ENCODE assay signal across 22 cellular contexts in genomic region chr16:85441189-85441889, GRCh38.
DNase-seq lines count a peak whose midpoint lies in the region; TF ChIP-seq lines count a peak whose summit lies in the region.
"Had no signal": no experiment of that assay in that cellular context is flagged by ENCODE, and none has a peak within 500 bp of the region (broad histone marks: within the 10 kb centered on the region; RNA-seq: fewer than 3 reads in every experiment).

No MANE protein-coding gene starts in this region.

- H3K27ac ChIP-seq in neural progenitor cell = no peak overlapping the region
- no peak overlapping the region for H3K27ac ChIP-seq in osteoblast (ENCODE audit: low read depth, low read length)
- H3K27ac ChIP-seq: body of pancreas, suprapubic skin had no signal

- H3F3A ChIP-seq in neural progenitor cell (ENCODE audit: low read depth) = peaks cover 25% of the 10 kb centered on the region

- H3K4me1 ChIP-seq in neural progenitor cell = peaks cover 39% of the 10 kb centered on the region
- peaks cover 9% of the 10 kb centered on the region for H3K4me1 ChIP-seq in osteoblast (ENCODE audit: insufficient read depth, low read length)

- H3K4me3 Mint-ChIP-seq in neural progenitor cell = no peak overlapping the region
- H3K4me3 Mint-ChIP-seq: memory B cell had no signal

- H3K9ac ChIP-seq in neural progenitor cell = no peak overlapping the region

- H3K4me1 Mint-ChIP-seq in neural progenitor cell = peaks cover 53% of the 10 kb centered on the region
- H3K4me1 Mint-ChIP-seq: memory B cell had no signal

- H3K4me2 ChIP-seq in neural progenitor cell = no peak overlapping the region
- H3K4me2 ChIP-seq in osteoblast (ENCODE audit: insufficient read depth, low read length) = no peak overlapping the region

- no peaks in the 10 kb centered on the region for H3K9me3 Mint-ChIP-seq in neural progenitor cell
- H3K9me3 Mint-ChIP-seq: activated naive CD4-positive, alpha-beta T cell treated with anti-CD3 and anti-CD28 coated beads, Interleukin-2, amount 50 U/mL, for 72 hours; memory B cell had no signal

- peaks cover 23% of the 10 kb centered on the region for H4K20me1 ChIP-seq in neural progenitor cell (ENCODE audit: low read depth)
- peaks cover 34% of the 10 kb centered on the region for H4K20me1 ChIP-seq in osteoblast (ENCODE audit: insufficient read depth, low read length)

- H3K27me3 ChIP-seq in neural progenitor cell = peaks cover 32% of the 10 kb centered on the region
- H3K27me3 ChIP-seq in osteoblast (ENCODE audit: insufficient read depth, low read length) = no peaks in the 10 kb centered on the region
- H3K27me3 ChIP-seq: body of pancreas, suprapubic skin had no signal

- no peaks in the 10 kb centered on the region for H3K36me3 Mint-ChIP-seq in neural progenitor cell
- H3K36me3 Mint-ChIP-seq: activated naive CD4-positive, alpha-beta T cell treated with anti-CD3 and anti-CD28 coated beads, Interleukin-2, amount 50 U/mL, for 72 hours; memory B cell had no signal

- TF ChIP-seq CTCF in GM12874 (IDR thresholded peaks at IDR 0.05; ENCODE audit: insufficient read depth, low read depth, low read length) (0 out of 2 replicates have a peak, but pooled peaks have one; percentile 5), LNCaP clone FGC (IDR thresholded peaks at IDR 0.05; ENCODE audit: control insufficient read depth, extremely low read depth, insufficient read depth) (peak; percentile 31), neural progenitor cell (IDR thresholded peaks at IDR 0.05) (peak; percentile 25), osteoblast (IDR thresholded peaks at IDR 0.05; ENCODE audit: extremely low read depth, low read depth, low read length) (no peak)

- H2AFZ ChIP-seq in neural progenitor cell (replicated peaks) (no peak overlapping the region), osteoblast (ENCODE audit: low read length) (no peak overlapping the region)

- H3K79me2 ChIP-seq in neural progenitor cell (ENCODE audit: low read depth) = no peaks in the 10 kb centered on the region
- H3K79me2 ChIP-seq in osteoblast (ENCODE audit: insufficient read depth, low read length) = no peaks in the 10 kb centered on the region

- no peaks in the 10 kb centered on the region for H3K9me3 ChIP-seq in neural progenitor cell (ENCODE audit: low read depth)
- no peaks in the 10 kb centered on the region for H3K9me3 ChIP-seq in osteoblast (ENCODE audit: low read depth, low read length)
- H3K9me3 ChIP-seq: body of pancreas, suprapubic skin had no signal

- peaks cover 27% of the 10 kb centered on the region for H3K27me3 Mint-ChIP-seq in neural progenitor cell (ENCODE audit: insufficient read depth, low read depth)

- H3K36me3 ChIP-seq in neural progenitor cell = no peaks in the 10 kb centered on the region
- H3K36me3 ChIP-seq in osteoblast (ENCODE audit: insufficient read depth, low read length) = no peaks in the 10 kb centered on the region

- no peak overlapping the region for H3K27ac Mint-ChIP-seq in neural progenitor cell
- H3K27ac Mint-ChIP-seq: memory B cell had no signal

- no peak for DNase-seq in LNCaP clone FGC (ENCODE audit: low read depth)
- DNase-seq in SKM-1 (lab: John Stamatoyannopoulos, UW; ENCODE audit: unreplicated experiment) = peak; percentile 34
- DNase-seq in neural progenitor cell (ENCODE audit: low spot score) = peak; percentile 41
- DNase-seq in osteoblast (ENCODE audit: insufficient read length, low spot score, missing footprints) = no peak
- no peak for DNase-seq in stimulated activated naive CD4-positive, alpha-beta T cell treated with Interleukin-2 at 50 U/mL for 16 hours (lab: John Stamatoyannopoulos, UW)
- DNase-seq in SHP77 treated with DMSO at 0.1 percent for 48 hours (lab: John Stamatoyannopoulos, UW) = no peak
- DNase-seq: activated CD4-positive, alpha-beta T cell treated with anti-CD3 and anti-CD28 coated beads, Interleukin-2, amount 50 U/mL, for 1 hour; activated T-cell treated with anti-CD3 and anti-CD28 coated beads, Interleukin-2, amount 50 U/mL, for 1 hour; body of pancreas; C1 segment of cervical spinal cord; dermis blood vessel endothelial cell; DMS79 treated with DMSO at 0.1 percent for 48 hours; kidney; NCI-H2081; NCI-H69; right cardiac atrium; stimulated activated CD4-positive, alpha-beta T cell treated with anti-CD3 and anti-CD28 coated beads, Interleukin-1b, Interleukin-23, amount 100 ng/mL, for 48 hours; T-helper 9 cell had no signal

- H3K4me3 ChIP-seq in LNCaP clone FGC (ENCODE audit: low read depth, low read length) = no peak overlapping the region
- H3K4me3 ChIP-seq in neural progenitor cell = no peak overlapping the region
- H3K4me3 ChIP-seq in osteoblast (ENCODE audit: insufficient read depth, low read length) = no peak overlapping the region
- H3K4me3 ChIP-seq: body of pancreas, suprapubic skin had no signal

Comparison
In these comparisons a context has a peak if more than half of its experiments do, and no peak if none do; other contexts are left out.
1. DNase-seq: peak in SKM-1 (single experiment) and neural progenitor cell (single experiment); none in LNCaP clone FGC (single experiment), osteoblast (single experiment), stimulated activated naive CD4-positive, alpha-beta T cell treated with Interleukin-2 at 50 U/mL for 16 hours (single experiment) and SHP77 treated with DMSO at 0.1 percent for 48 hours (single experiment).